ENCODE assay signal across 24 cellular contexts in the genomic region with DNA sequence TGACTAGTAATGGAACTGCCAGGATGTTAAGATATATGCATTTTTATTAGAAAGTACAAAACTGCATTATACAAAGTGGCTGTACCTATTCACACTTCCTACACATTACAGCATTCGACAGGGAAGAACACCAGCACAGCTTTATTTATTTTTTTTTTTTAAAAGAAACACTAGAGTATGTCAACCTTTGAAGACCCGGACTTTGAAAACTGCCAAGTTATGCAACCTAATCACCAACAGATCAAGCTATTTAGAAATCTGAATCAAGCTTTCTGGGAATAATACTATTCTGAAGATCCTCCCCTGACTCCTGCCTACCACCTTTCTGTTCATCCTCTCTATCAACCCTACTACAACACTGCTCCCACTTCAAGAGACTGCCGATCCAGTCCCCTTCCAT.
"Had no signal": no experiment of that assay in that cellular context is flagged by ENCODE, and none has a peak within 500 bp of the region (broad histone marks: within the 10 kb centered on the region; RNA-seq: fewer than 3 reads in every experiment).

No MANE protein-coding gene starts in this region.

- H3K9me3 Mint-ChIP-seq: mesothelial cell of epicardium; naive B cell; natural killer cell; stimulated activated effector memory CD8-positive, alpha-beta T cell treated with anti-CD3 and anti-CD28 coated beads, Interleukin-12 subunit alpha, Interleukin-12 subunit beta, amount 100 ng/mL, for 72 hours; stimulated activated naive CD8-positive, alpha-beta T cell treated with anti-CD3 and anti-CD28 coated beads, Interleukin-15, amount 100 ng/mL, for 72 hours; type B pancreatic cell had no signal

- H3K27me3 Mint-ChIP-seq: naive B cell; stimulated activated naive CD8-positive, alpha-beta T cell treated with anti-CD3 and anti-CD28 coated beads, Interleukin-15, amount 100 ng/mL, for 72 hours; type B pancreatic cell had no signal

- DNase-seq: heart right ventricle; hippocampal formation; kidney glomerular epithelial cell; left cardiac atrium; left lung; mesendoderm; naive B cell; natural killer cell; nucleus accumbens; pancreas; posterior cingulate gyrus; retina; right cardiac atrium; sigmoid colon; small intestine; spleen; stimulated activated CD4-positive, alpha-beta T cell treated with anti-CD3 and anti-CD28 coated beads, Interleukin-4, amount 100 ng/mL, for 24 hours; stimulated activated naive CD4-positive, alpha-beta T cell treated with Interleukin-2 at 50 U/mL for 16 hours; stimulated activated naive CD8-positive, alpha-beta T cell treated with anti-CD3 and anti-CD28 coated beads, Interleukin-15, amount 100 ng/mL, for 72 hours; substantia nigra; uterus had no signal

- H3K27ac Mint-ChIP-seq: mesothelial cell of epicardium; natural killer cell; stimulated activated effector memory CD8-positive, alpha-beta T cell treated with anti-CD3 and anti-CD28 coated beads, Interleukin-12 subunit alpha, Interleukin-12 subunit beta, amount 100 ng/mL, for 72 hours; type B pancreatic cell had no signal

- H3K4me3 Mint-ChIP-seq: mesothelial cell of epicardium; natural killer cell; stimulated activated effector memory CD8-positive, alpha-beta T cell treated with anti-CD3 and anti-CD28 coated beads, Interleukin-12 subunit alpha, Interleukin-12 subunit beta, amount 100 ng/mL, for 72 hours; stimulated activated naive CD8-positive, alpha-beta T cell treated with anti-CD3 and anti-CD28 coated beads, Interleukin-15, amount 100 ng/mL, for 72 hours; type B pancreatic cell had no signal

- ATAC-seq: heart right ventricle; left cardiac atrium; left lung; natural killer cell; pancreas; right cardiac atrium; stimulated activated effector memory CD8-positive, alpha-beta T cell treated with anti-CD3 and anti-CD28 coated beads, Interleukin-12 subunit alpha, Interleukin-12 subunit beta, amount 100 ng/mL, for 72 hours; stimulated activated naive CD8-positive, alpha-beta T cell treated with anti-CD3 and anti-CD28 coated beads, Interleukin-15, amount 100 ng/mL, for 72 hours had no signal
